In genomic region chr7:132947011-132947410, GRCh38 we compare ENCODE assay signal across 3 cellular contexts.
A peak's percentile ranks its signal among the peaks of the same experiment; 100 is the strongest.
TF ChIP-seq lines count a peak whose summit lies in the region.

No MANE protein-coding gene starts in this region.

TF ChIP-seq in SK-N-SH treated with all-trans-retinoic acid at 6 μM for 48 hours, 23 proteins besides CTCF, POLR2A, EP300 and RAD21:
- TF ChIP-seq PPARA (CRISPR knock-in tag; IDR thresholded peaks at IDR 0.05; ENCODE audit: borderline replicate concordance), result no peak
- no peak for TF ChIP-seq CSDC2 (CRISPR knock-in tag; IDR thresholded peaks at IDR 0.05)
- no peak for TF ChIP-seq ZFP30 (CRISPR knock-in tag; IDR thresholded peaks at IDR 0.05)
- no peak for TF ChIP-seq ARNTL (CRISPR knock-in tag; IDR thresholded peaks at IDR 0.05; ENCODE audit: borderline replicate concordance, low read depth)
- TF ChIP-seq TOX (CRISPR knock-in tag; IDR thresholded peaks at IDR 0.05; ENCODE audit: borderline replicate concordance), result no peak
- TF ChIP-seq ISL1 (CRISPR knock-in tag; IDR thresholded peaks at IDR 0.05), result peak; percentile 85
- 0 out of 2 replicates have a peak, but pooled peaks have one; percentile 30 for TF ChIP-seq CSRNP3 (CRISPR knock-in tag; IDR thresholded peaks at IDR 0.05)
- no peak for TF ChIP-seq SNAI2 (CRISPR knock-in tag; IDR thresholded peaks at IDR 0.05)
- no peak for TF ChIP-seq ZNF565 (CRISPR knock-in tag; conservative IDR thresholded peaks at IDR 0.05; ENCODE audit: low read depth)
- TF ChIP-seq POU6F1 (CRISPR knock-in tag; IDR thresholded peaks at IDR 0.05; ENCODE audit: borderline replicate concordance, low read depth), result no peak
- no peak for TF ChIP-seq ZC3H10 (CRISPR knock-in tag; IDR thresholded peaks at IDR 0.05)
- TF ChIP-seq TSHZ2 (CRISPR knock-in tag; IDR thresholded peaks at IDR 0.05), result 0 out of 2 replicates have a peak, but pooled peaks have one; percentile 17
- TF ChIP-seq TCF4 (CRISPR knock-in tag; IDR thresholded peaks at IDR 0.05; ENCODE audit: borderline replicate concordance), result peak; percentile 80
- TF ChIP-seq ESRRG (CRISPR knock-in tag; IDR thresholded peaks at IDR 0.05), result no peak

TF ChIP-seq in SK-N-SH, 30 proteins besides CTCF, POLR2A, EP300 and RAD21:
- TF ChIP-seq RFX5 (IDR thresholded peaks at IDR 0.05; ENCODE audit: low read length) (no peak), MEF2A (IDR thresholded peaks at IDR 0.05; ENCODE audit: borderline replicate concordance, low read depth) (no peak), TCF12 (IDR thresholded peaks at IDR 0.05) (no peak), EZH2phosphoT487 (IDR thresholded peaks at IDR 0.05; ENCODE audit: borderline replicate concordance, low read depth) (no peak), YY1 (IDR thresholded peaks at IDR 0.05; ENCODE audit: low read depth) (no peak), NFIC (IDR thresholded peaks at IDR 0.05; ENCODE audit: borderline replicate concordance) (no peak), FOSL2 (IDR thresholded peaks at IDR 0.05; ENCODE audit: borderline replicate concordance, low read depth) (no peak), ZBTB33 (IDR thresholded peaks at IDR 0.05; ENCODE audit: borderline replicate concordance, low read depth) (no peak), NRF1 (IDR thresholded peaks at IDR 0.05; ENCODE audit: low read depth, low read length) (no peak), POLR2AphosphoS5 (IDR thresholded peaks at IDR 0.05; ENCODE audit: low read depth, low read length) (no peak), USF1 (IDR thresholded peaks at IDR 0.05; ENCODE audit: borderline replicate concordance, low read depth) (no peak), PBX3 (IDR thresholded peaks at IDR 0.05) (no peak), FOXM1 (IDR thresholded peaks at IDR 0.05; ENCODE audit: low read depth) (no peak), USF2 (IDR thresholded peaks at IDR 0.05; ENCODE audit: borderline replicate concordance, low read depth, low read length) (no peak), SIN3A (IDR thresholded peaks at IDR 0.05; ENCODE audit: borderline replicate concordance, low read depth, low read length) (no peak), IRF3 (IDR thresholded peaks at IDR 0.05; ENCODE audit: low read depth, low read length) (no peak), TEAD4 (IDR thresholded peaks at IDR 0.05; ENCODE audit: borderline replicate concordance, insufficient read depth) (no peak), MAX (IDR thresholded peaks at IDR 0.05; ENCODE audit: low read depth) (no peak), RCOR1 (IDR thresholded peaks at IDR 0.05; ENCODE audit: low read length) (no peak)

TF ChIP-seq in endothelial cell of umbilical vein, 7 proteins besides CTCF, POLR2A, EP300 and RAD21:
- TF ChIP-seq MAX (IDR thresholded peaks at IDR 0.05; ENCODE audit: insufficient read depth, insufficient read length) (no peak), MYC (IDR thresholded peaks at IDR 0.05; ENCODE audit: low read depth, low read length) (no peak), JUN (IDR thresholded peaks at IDR 0.05; ENCODE audit: borderline replicate concordance, insufficient read depth, insufficient read length, low read depth) (no peak), POLR2AphosphoS5 (IDR thresholded peaks at IDR 0.05; ENCODE audit: insufficient read depth, low read depth, low read length) (no peak), FOS (IDR thresholded peaks at IDR 0.05; ENCODE audit: borderline replicate concordance, insufficient read depth, low read length) (no peak), EZH2 (IDR thresholded peaks at IDR 0.05; ENCODE audit: borderline replicate concordance, low read depth, low read length, severe bottlenecking) (no peak), GATA2 (IDR thresholded peaks at IDR 0.05; ENCODE audit: insufficient read depth, insufficient read length, low read depth, low read length) (no peak)
